ENCODE assay signal across 8 cellular contexts in genomic region chr6:131063764-131064272, GRCh38. TPM values are rescaled to one million over a fixed set of nuclear protein-coding genes. Genes with fewer than 3 reads are reported as not detected.
DNase-seq lines count a peak whose midpoint lies in the region; ATAC-seq and TF ChIP-seq lines count a peak whose summit lies in the region.

No MANE protein-coding gene starts in this region.

- TF ChIP-seq CTCF in AG04450 (IDR thresholded peaks at IDR 0.05; ENCODE audit: low read depth, low read length) (no peak), Panc1 (IDR thresholded peaks at IDR 0.05) (no peak), fibroblast of pulmonary artery (IDR thresholded peaks at IDR 0.05; ENCODE audit: low read length, missing control alignments) (no peak)

- in situ Hi-C loops in Panc1 (cut with HindIII; ENCODE audit: low pct_unique_long_range_greater_than_20kb, low sequenced_read_pairs) = no loop called here

- H3K4me3 ChIP-seq in AG04450 (ENCODE audit: low read depth, low read length) = peak overlapping the region; percentile 62
- H3K4me3 ChIP-seq in Panc1 (ENCODE audit: low read depth in 2 of 2, low read length in 2 of 2) = peak overlapping the region; percentile 83 to 89
- peak overlapping the region; percentile 82 for H3K4me3 ChIP-seq in fibroblast of pulmonary artery (replicated peaks; ENCODE audit: low read depth, low read length)
- peak overlapping the region; percentile 68 to 93 (median 84) for H3K4me3 ChIP-seq in skin epidermis

- no peaks in the 10 kb centered on the region; the same call in 1 of the 2 replicates for H3K36me3 ChIP-seq in Panc1 (ENCODE audit: control insufficient read depth, insufficient read depth, low read length)

- DNase-seq in AG04450 (ENCODE audit: low read depth, low spot score) = no peak
- no peak for DNase-seq in Panc1 (ENCODE audit: low read depth, low spot score)
- DNase-seq in fibroblast of pulmonary artery (ENCODE audit: low read depth) = no peak
- DNase-seq in NCI-H2107 treated with DMSO at 0.1 percent for 48 hours (lab: John Stamatoyannopoulos, UW; ENCODE audit: unreplicated experiment) = no peak
- DNase-seq in putamen (ENCODE audit: low spot score) = no peak
- no peak for DNase-seq in SHP77 (lab: John Stamatoyannopoulos, UW)

- intact Hi-C loops in Panc1 (cut with micrococcal nuclease; ENCODE audit: unreplicated experiment) = loop anchor here (5.0 to 10.0 kb wide), 2 partner anchors 129 to 177 kb away; no protein-coding TSS in a partner anchor

- ATAC-seq in GM19372 (IDR thresholded peaks at IDR 0.05; ENCODE audit: low read depth, unreplicated experiment) = peak; percentile 3
- ATAC-seq in Panc1 = no peak

- H3K27me3 ChIP-seq in AG04450 (ENCODE audit: control insufficient read depth, insufficient read depth, low read length) = no peaks in the 10 kb centered on the region
- no peaks in the 10 kb centered on the region for H3K27me3 ChIP-seq in Panc1 (ENCODE audit: control insufficient read depth, insufficient read depth, low read length)

- CTCF ChIA-PET in AG04450 (lab: Charles Lee) (interaction anchor here (0.6 kb wide), 1 partner anchor 179 kb away, joined by 3 read pairs; no protein-coding TSS in a partner anchor), Panc1 (lab: Charles Lee) (interaction anchor here (0.7 kb wide), 1 partner anchor 13 kb away, joined by 3 read pairs; no protein-coding TSS in a partner anchor)

- H3K27ac ChIP-seq in AG04450 (ENCODE audit: low read depth, low read length) (peak overlapping the region; percentile 78), Panc1 (ENCODE audit: low read length) (peak overlapping the region; percentile 80), skin epidermis (peak overlapping the region in 19 of 21 experiments; percentile 46 to 88 (median 81))

- POLR2A ChIA-PET in AG04450 (lab: Yijun Ruan, JAX) = interaction anchor here (0.6 to 1.2 kb wide), 2 partner anchors 38 to 174 kb away, joined by 4 read pairs; no protein-coding TSS in a partner anchor
- POLR2A ChIA-PET in Panc1 (lab: Charles Lee) = no interaction called here

- H3K9me3 ChIP-seq in AG04450 (ENCODE audit: control insufficient read depth, insufficient read depth, low read length) (no peaks in the 10 kb centered on the region; the same call in 1 of the 2 replicates), Panc1 (ENCODE audit: control insufficient read depth, insufficient read depth, low read depth, low read length) (no peaks in the 10 kb centered on the region)

- H3K4me1 ChIP-seq in Panc1 (ENCODE audit: control insufficient read depth, insufficient read depth, low read length) = peaks cover 26% of the 10 kb centered on the region

- no TSS peak for BruUV-seq in Panc1 (replicated peaks; lab: Mats Ljungman, UMichigan)

RNA-seq across cellular contexts. Expression of gene EPB41L2, which starts 0.8 kb away (rescaled TPM):
- polyA plus RNA-seq in AG04450 (2011; rRNA removed) = 150 and 165 TPM in 2 replicates
- polyA minus RNA-seq in AG04450 (2011; rRNA and poly(A)+ RNA removed) = 186 and 206 TPM in 2 replicates
- 199 TPM for total RNA-seq in Panc1 (2021; ENCODE audit: unreplicated experiment)
- polyA plus RNA-seq in Panc1 (2012; ENCODE audit: insufficient read length) = 122 TPM
